In genomic region chr9:97237951-97238851, GRCh38 we compare ENCODE assay signal across 1 cellular context.
TF ChIP-seq lines count a peak whose summit lies in the region.

No MANE protein-coding gene starts in this region.

TF ChIP-seq in HepG2, 621 proteins besides CTCF, POLR2A, EP300 and RAD21 (continued from another document and continues in another):
- peak; percentile 85 for TF ChIP-seq UBTF (CRISPR knock-in tag; IDR thresholded peaks at IDR 0.05)
- no peak for TF ChIP-seq MTF1 (CRISPR knock-in tag; IDR thresholded peaks at IDR 0.05)
- TF ChIP-seq ZNF33B (CRISPR knock-in tag; IDR thresholded peaks at IDR 0.05) = no peak
- TF ChIP-seq SIN3A (IDR thresholded peaks at IDR 0.05; ENCODE audit: borderline replicate concordance, low read depth, low read length) = no peak
- TF ChIP-seq HNRNPL (IDR thresholded peaks at IDR 0.05; ENCODE audit: low read depth, low read length) = 0 out of 2 replicates have a peak, but pooled peaks have one; percentile 22
- no peak for TF ChIP-seq HCFC1 (IDR thresholded peaks at IDR 0.05; ENCODE audit: low read depth, low read length)
- peak; percentile 53; the same call in 1 of the 2 replicates for TF ChIP-seq HDAC1 (CRISPR knock-in tag; IDR thresholded peaks at IDR 0.05)
- no peak for TF ChIP-seq PHF5A (CRISPR knock-in tag; IDR thresholded peaks at IDR 0.05; ENCODE audit: low read depth, unreplicated experiment)
- TF ChIP-seq MED1 (CRISPR knock-in tag; IDR thresholded peaks at IDR 0.05) = peak; percentile 59
- peak; percentile 54 for TF ChIP-seq PHF8 (CRISPR knock-in tag; IDR thresholded peaks at IDR 0.05)
- peak; percentile 22; the same call in 1 of the 2 replicates for TF ChIP-seq TOPORS (CRISPR knock-in tag; IDR thresholded peaks at IDR 0.05)
- TF ChIP-seq ZNF891 (CRISPR knock-in tag; IDR thresholded peaks at IDR 0.05) = 0 out of 2 replicates have a peak, but pooled peaks have one; percentile 72
- no peak for TF ChIP-seq SIX1 (CRISPR knock-in tag; IDR thresholded peaks at IDR 0.05; ENCODE audit: borderline replicate concordance)
- no peak for TF ChIP-seq ZNF10 (CRISPR knock-in tag; IDR thresholded peaks at IDR 0.05; ENCODE audit: borderline replicate concordance, low read depth)
- TF ChIP-seq THAP8 (CRISPR knock-in tag; IDR thresholded peaks at IDR 0.05; ENCODE audit: borderline replicate concordance) = 0 out of 2 replicates have a peak, but pooled peaks have one; percentile 52
- TF ChIP-seq KDM1A (CRISPR knock-in tag; IDR thresholded peaks at IDR 0.05) = no peak
- peak; percentile 68; the same call in 1 of the 2 replicates for TF ChIP-seq SPEN (CRISPR knock-in tag; IDR thresholded peaks at IDR 0.05; ENCODE audit: low read depth)
- no peak for TF ChIP-seq ZNF709 (CRISPR knock-in tag; IDR thresholded peaks at IDR 0.05)
- no peak for TF ChIP-seq HOMEZ (CRISPR knock-in tag; IDR thresholded peaks at IDR 0.05; ENCODE audit: low read depth)
- no peak for TF ChIP-seq ZSCAN22 (CRISPR knock-in tag; IDR thresholded peaks at IDR 0.05)
- TF ChIP-seq ZNF589 (CRISPR knock-in tag; conservative IDR thresholded peaks at IDR 0.05) = no peak
- TF ChIP-seq ZNF138 (CRISPR knock-in tag; IDR thresholded peaks at IDR 0.05; ENCODE audit: low read depth) = no peak
- no peak for TF ChIP-seq NR2F6 (IDR thresholded peaks at IDR 0.05)
- no peak for TF ChIP-seq NR2F6 (CRISPR knock-in tag; IDR thresholded peaks at IDR 0.05)
- no peak for TF ChIP-seq ZKSCAN8 (CRISPR knock-in tag; IDR thresholded peaks at IDR 0.05; ENCODE audit: borderline replicate concordance)
- no peak for TF ChIP-seq MLLT10 (CRISPR knock-in tag; IDR thresholded peaks at IDR 0.05)
- TF ChIP-seq SP140L (CRISPR knock-in tag; IDR thresholded peaks at IDR 0.05; ENCODE audit: borderline replicate concordance) = no peak
- TF ChIP-seq KDM2A (CRISPR knock-in tag; IDR thresholded peaks at IDR 0.05; ENCODE audit: borderline replicate concordance, low read depth) = peak; percentile 78; the same call in 1 of the 2 replicates
- peak; percentile 71 for TF ChIP-seq YY1 (IDR thresholded peaks at IDR 0.05; ENCODE audit: insufficient read depth, insufficient replicate concordance, low read depth, low read length)
- no peak for TF ChIP-seq TFE3 (CRISPR knock-in tag; IDR thresholded peaks at IDR 0.05)
- no peak for TF ChIP-seq FUBP1 (CRISPR knock-in tag; IDR thresholded peaks at IDR 0.05; ENCODE audit: borderline replicate concordance)
- peak; percentile 65; the same call in 1 of the 2 replicates for TF ChIP-seq TAF1 (CRISPR knock-in tag; IDR thresholded peaks at IDR 0.05)
- no peak for TF ChIP-seq HNF4A (CRISPR knock-in tag; IDR thresholded peaks at IDR 0.05)
- TF ChIP-seq TP53 (CRISPR knock-in tag; conservative IDR thresholded peaks at IDR 0.05) = no peak
- no peak for TF ChIP-seq ZNF576 (CRISPR knock-in tag; IDR thresholded peaks at IDR 0.05)
- TF ChIP-seq MIXL1 (CRISPR knock-in tag; IDR thresholded peaks at IDR 0.05) = no peak
- TF ChIP-seq POGZ (CRISPR knock-in tag; IDR thresholded peaks at IDR 0.05) = no peak
- 0 out of 2 replicates have a peak, but pooled peaks have one; percentile 15 for TF ChIP-seq SKIL (CRISPR knock-in tag; IDR thresholded peaks at IDR 0.05; ENCODE audit: borderline replicate concordance)
- TF ChIP-seq HDAC6 (IDR thresholded peaks at IDR 0.05; ENCODE audit: low read depth, low read length) = no peak
- TF ChIP-seq ZNF691 (CRISPR knock-in tag; IDR thresholded peaks at IDR 0.05; ENCODE audit: borderline replicate concordance, low read depth) = 0 out of 2 replicates have a peak, but pooled peaks have one; percentile 36
- no peak for TF ChIP-seq ZMYM3 (CRISPR knock-in tag; IDR thresholded peaks at IDR 0.05)
- no peak for TF ChIP-seq ZNF24 (IDR thresholded peaks at IDR 0.05)
- TF ChIP-seq TRIM24 (CRISPR knock-in tag; IDR thresholded peaks at IDR 0.05) = no peak
- no peak for TF ChIP-seq ZNF3 (CRISPR knock-in tag; IDR thresholded peaks at IDR 0.05)
- no peak for TF ChIP-seq MED8 (CRISPR knock-in tag; IDR thresholded peaks at IDR 0.05; ENCODE audit: insufficient replicate concordance)
- no peak for TF ChIP-seq ZNF598 (CRISPR knock-in tag; IDR thresholded peaks at IDR 0.05; ENCODE audit: borderline replicate concordance)
- TF ChIP-seq ZBTB4 (CRISPR knock-in tag; IDR thresholded peaks at IDR 0.05; ENCODE audit: borderline replicate concordance) = no peak
- TF ChIP-seq IRF9 (CRISPR knock-in tag; IDR thresholded peaks at IDR 0.05; ENCODE audit: borderline replicate concordance) = no peak
- TF ChIP-seq BCL6 (CRISPR knock-in tag; IDR thresholded peaks at IDR 0.05) = no peak
- TF ChIP-seq ATF7-NPFF (CRISPR knock-in tag; IDR thresholded peaks at IDR 0.05; ENCODE audit: low read depth) = peak; percentile 45; the same call in 1 of the 2 replicates
- no peak for TF ChIP-seq TOE1 (CRISPR knock-in tag; IDR thresholded peaks at IDR 0.05)
- TF ChIP-seq ZBTB2 (CRISPR knock-in tag; IDR thresholded peaks at IDR 0.05; ENCODE audit: low read depth) = peak; percentile 52; the same call in 1 of the 2 replicates
- TF ChIP-seq SATB2 (CRISPR knock-in tag; IDR thresholded peaks at IDR 0.05) = no peak
